In genomic region chr7:123609883-123610239, GRCh38 we compare ENCODE assay signal across 32 cellular contexts. TPM values are rescaled to one million over a fixed set of nuclear protein-coding genes. Genes with fewer than 3 reads are reported as not detected.
"Had no signal": no experiment of that assay in that cellular context is flagged by ENCODE, and none has a peak within 500 bp of the region (broad histone marks: within the 10 kb centered on the region; RNA-seq: fewer than 3 reads in every experiment).

No MANE protein-coding gene starts in this region.

- H3K9me3 ChIP-seq: adrenal gland, Peyer's patch had no signal

- H3K4me1 ChIP-seq: adrenal gland, Peyer's patch had no signal

- H3K27ac ChIP-seq: adrenal gland, Peyer's patch, VCaP had no signal

- H3K27me3 ChIP-seq: adrenal gland, Peyer's patch had no signal

- DNase-seq: activated B cell treated with CpG ODN at 0.5 μM for 24 hours; activated CD4-positive, alpha-beta memory T cell treated with anti-CD3 and anti-CD28 coated beads for 36 hours; activated CD4-positive, alpha-beta T cell treated with anti-CD3 and anti-CD28 coated beads for 4 hours; activated CD4-positive, alpha-beta T cell treated with anti-CD3 and anti-CD28 coated beads, Interleukin-2, amount 50 U/mL, for 1 hour; activated CD4-positive, CD25-positive, alpha-beta regulatory T cell treated with anti-CD3 and anti-CD28 coated beads, Interleukin-2, amount 50 U/mL, for 72 hours; activated CD8-positive, alpha-beta memory T cell treated with anti-CD3 and anti-CD28 coated beads, Interleukin-2, amount 50 U/mL, for 4 hours; activated gamma-delta T cell treated with Interleukin-2 at 50 U/mL for 16 hours; activated naive CD4-positive, alpha-beta T cell treated with anti-CD3 and anti-CD28 coated beads for 36 hours; activated T-cell treated with anti-CD3 and anti-CD28 coated beads for 4 hours; activated T-cell treated with anti-CD3 and anti-CD28 coated beads, Interleukin-2, amount 50 U/mL, for 4 hours; adrenal gland; central memory CD4-positive, alpha-beta T cell; Karpas-422; KBM-7; NCI-H1105; NCI-H1436; NCI-H1694; NCI-H2081 treated with DMSO at 0.1 percent for 48 hours; NCI-H226; NCI-H446 treated with DMSO at 0.1 percent for 48 hours; NCI-H524; Peyer's patch; RPMI8226; SW 1271; T-helper 1 cell; T-helper 2 cell; T-helper 9 cell had no signal

- H3K4me3 ChIP-seq: adrenal gland, Peyer's patch had no signal

- FAIRE-seq: bronchial epithelial cell had no signal

- ATAC-seq: activated naive CD4-positive, alpha-beta T cell treated with anti-CD3 and anti-CD28 coated beads, Interleukin-2, amount 50 U/mL, for 72 hours; activated T-cell treated with anti-CD3 and anti-CD28 coated beads, Interleukin-2, amount 50 U/mL, for 4 hours had no signal

- H3K36me3 ChIP-seq: adrenal gland, Peyer's patch had no signal

RNA-seq across cellular contexts. Expression of gene ASB15, which starts 8.2 kb away (rescaled TPM):
- total RNA-seq: activated B cell treated with CpG ODN at 0.5 μM for 24 hours; activated CD4-positive, alpha-beta memory T cell treated with anti-CD3 and anti-CD28 coated beads for 36 hours; activated naive CD4-positive, alpha-beta T cell treated with anti-CD3 and anti-CD28 coated beads for 36 hours; activated naive CD4-positive, alpha-beta T cell treated with anti-CD3 and anti-CD28 coated beads, Interleukin-2, amount 50 U/mL, for 72 hours; activated T-cell treated with anti-CD3 and anti-CD28 coated beads, Interleukin-2, amount 50 U/mL, for 4 hours; activated T-helper 1 cell treated with anti-CD3 and anti-CD28 coated beads, Interleukin-12 subunit alpha, Interleukin-12 subunit beta, Interleukin-2, Interleukin-4 antibody, amounts not matched to agents 30 ng/mL and 10 ng/mL and 1 ng/mL, durations not matched to agents 14 hours and 24 hours and 36 hours; adrenal gland; bronchial epithelial cell; MCF 10A; Peyer's patch had no signal
- polyA plus RNA-seq: adrenal gland had no signal

RNA-seq across cellular contexts. Expression of gene LMOD2, which starts 45.8 kb away (rescaled TPM):
- total RNA-seq: activated B cell treated with CpG ODN at 0.5 μM for 24 hours; activated CD4-positive, alpha-beta memory T cell treated with anti-CD3 and anti-CD28 coated beads for 36 hours; activated naive CD4-positive, alpha-beta T cell treated with anti-CD3 and anti-CD28 coated beads for 36 hours; activated naive CD4-positive, alpha-beta T cell treated with anti-CD3 and anti-CD28 coated beads, Interleukin-2, amount 50 U/mL, for 72 hours; activated T-cell treated with anti-CD3 and anti-CD28 coated beads, Interleukin-2, amount 50 U/mL, for 4 hours; activated T-helper 1 cell treated with anti-CD3 and anti-CD28 coated beads, Interleukin-12 subunit alpha, Interleukin-12 subunit beta, Interleukin-2, Interleukin-4 antibody, amounts not matched to agents 30 ng/mL and 10 ng/mL and 1 ng/mL, durations not matched to agents 14 hours and 24 hours and 36 hours; bronchial epithelial cell; MCF 10A; Peyer's patch had no signal
